Comparison of ENCODE assay signal across 17 cellular contexts in genomic region chr18:5661179-5661578, GRCh38.
A peak's percentile ranks its signal among the peaks of the same experiment; 100 is the strongest.
DNase-seq lines count a peak whose midpoint lies in the region; FAIRE-seq and TF ChIP-seq lines count a peak whose summit lies in the region.
"Had no signal": no experiment of that assay in that cellular context is flagged by ENCODE, and none has a peak within 500 bp of the region (broad histone marks: within the 10 kb centered on the region; RNA-seq: fewer than 3 reads in every experiment).

No MANE protein-coding gene starts in this region.

- no CpG with 5 or more reads among the region's 1 CpG for WGBS in mesendoderm (ENCODE audit: extremely low coverage, insufficient coverage, low lambda C conversion rate)
- WGBS in trophoblast cell (ENCODE audit: extremely low coverage, insufficient coverage, insufficient read length) = no CpG with 5 or more reads among the region's 1 CpG

- no peaks in the 10 kb centered on the region for H3K36me3 Mint-ChIP-seq in astrocyte (ENCODE audit: low read depth, unreplicated experiment)
- H3K36me3 Mint-ChIP-seq: CD4-positive, alpha-beta memory T cell had no signal

- H2AK5ac ChIP-seq in mesendoderm (ENCODE audit: low read length) (no peak overlapping the region), trophoblast cell (ENCODE audit: low read length) (no peak overlapping the region)

- H3K36me3 ChIP-seq in astrocyte (ENCODE audit: insufficient read depth, low read length) (no peaks in the 10 kb centered on the region), mesendoderm (ENCODE audit: control insufficient read depth, insufficient read depth, low read length) (no peaks in the 10 kb centered on the region), trophoblast cell (ENCODE audit: control insufficient read depth in 1 of 2, insufficient read depth in 2 of 2, low read length in 2 of 2) (no peaks in the 10 kb centered on the region), uterus (no peaks in the 10 kb centered on the region), vagina (no peaks in the 10 kb centered on the region)
- H3K36me3 ChIP-seq: HAP-1 had no signal

- H3K56ac ChIP-seq in mesendoderm (ENCODE audit: low read length) = no peak overlapping the region

- H3K4me3 ChIP-seq in astrocyte (ENCODE audit: insufficient read depth, low read depth, low read length) (no peak overlapping the region), mesendoderm (ENCODE audit: low read length) (no peak overlapping the region), trophoblast cell (ENCODE audit: low read depth, low read length) (no peak overlapping the region), uterus (no peak overlapping the region), vagina (no peak overlapping the region)
- H3K4me3 ChIP-seq: HAP-1 had no signal

- TF ChIP-seq CTCF in astrocyte (IDR thresholded peaks at IDR 0.05; ENCODE audit: insufficient read depth, low read depth, low read length) = no peak
- no peak for TF ChIP-seq CTCF in uterus (IDR thresholded peaks at IDR 0.05)
- no peak for TF ChIP-seq CTCF in vagina (IDR thresholded peaks at IDR 0.05)

- no peaks in the 10 kb centered on the region for H3K9me3 Mint-ChIP-seq in astrocyte (ENCODE audit: unreplicated experiment)

- no peak overlapping the region for H2BK120ac ChIP-seq in mesendoderm (ENCODE audit: low read depth, low read length)
- H2BK120ac ChIP-seq in trophoblast cell (ENCODE audit: insufficient read depth, low read length, poor library complexity) = no peak overlapping the region

- no peak for FAIRE-seq in astrocyte (lab: Jason Lieb, UNC)
- FAIRE-seq: G401.6, GM12892, H54 had no signal

- H3K18ac ChIP-seq in mesendoderm (ENCODE audit: low read length) = no peak overlapping the region
- no peak overlapping the region for H3K18ac ChIP-seq in trophoblast cell (ENCODE audit: low read length)

- H3K9me3 ChIP-seq in astrocyte (ENCODE audit: insufficient read depth, low read depth, low read length) (no peaks in the 10 kb centered on the region), trophoblast cell (ENCODE audit: insufficient read depth, low read depth, low read length) (no peaks in the 10 kb centered on the region), uterus (no peaks in the 10 kb centered on the region), vagina (no peaks in the 10 kb centered on the region)
- H3K9me3 ChIP-seq: HAP-1 had no signal

- no peak overlapping the region for H3K4me3 Mint-ChIP-seq in astrocyte (ENCODE audit: unreplicated experiment)
- H3K4me3 Mint-ChIP-seq: CD4-positive, alpha-beta memory T cell; HFFc6 had no signal

- no peak overlapping the region for H4K8ac ChIP-seq in mesendoderm (ENCODE audit: low read depth, low read length)
- no peak overlapping the region for H4K8ac ChIP-seq in trophoblast cell (ENCODE audit: low read depth, low read length)

- H3K9ac ChIP-seq in astrocyte (ENCODE audit: low read length) (no peak overlapping the region), mesendoderm (ENCODE audit: low read length) (no peak overlapping the region), trophoblast cell (ENCODE audit: low read length) (no peak overlapping the region)

- H4K91ac ChIP-seq in trophoblast cell (ENCODE audit: low read depth, low read length) = no peak overlapping the region

- H3K79me1 ChIP-seq in mesendoderm (ENCODE audit: low read length) = no peaks in the 10 kb centered on the region
- peaks cover 7% of the 10 kb centered on the region for H3K79me1 ChIP-seq in trophoblast cell (ENCODE audit: low read length)

- H3K23ac ChIP-seq in mesendoderm (ENCODE audit: low read length) (no peak overlapping the region), trophoblast cell (ENCODE audit: low read length) (no peak overlapping the region)

- peak; percentile 41 for DNase-seq in astrocyte (ENCODE audit: low read depth)
- peak; percentile 11 for DNase-seq in astrocyte of the hippocampus (ENCODE audit: low read depth, low spot score)
- peak; percentile 4 for DNase-seq in mesendoderm
- peak in 1 of 2 donors; percentile 35 for DNase-seq in trophoblast cell
- no peak for DNase-seq in uterus
- no peak for DNase-seq in vagina (ENCODE audit: extremely low spot score in 2 of 2)
- DNase-seq: C1 segment of cervical spinal cord; CD4-positive, alpha-beta memory T cell; COR-L47; DMS153; DND-41; GOT3; HFFc6 had no signal

- H2BK12ac ChIP-seq in trophoblast cell (ENCODE audit: low read length) = no peak overlapping the region

- no peak overlapping the region for H4K5ac ChIP-seq in mesendoderm (ENCODE audit: low read length)

- peaks cover 2% of the 10 kb centered on the region for H3K4me1 Mint-ChIP-seq in astrocyte (ENCODE audit: low read depth, unreplicated experiment)
- H3K4me1 Mint-ChIP-seq: CD4-positive, alpha-beta memory T cell had no signal

- no peak overlapping the region for H3K27ac ChIP-seq in astrocyte (ENCODE audit: low read depth, low read length)
- no peak overlapping the region for H3K27ac ChIP-seq in mesendoderm (ENCODE audit: low read depth, low read length)
- peak overlapping the region; percentile 80 for H3K27ac ChIP-seq in trophoblast cell (ENCODE audit: low read depth, low read length)
- H3K27ac ChIP-seq in uterus = no peak overlapping the region
- no peak overlapping the region for H3K27ac ChIP-seq in vagina

- H3K79me2 ChIP-seq in astrocyte (ENCODE audit: insufficient read depth, low read length) = no peaks in the 10 kb centered on the region
- H3K79me2 ChIP-seq in mesendoderm (ENCODE audit: control insufficient read depth, insufficient read depth, low read length) = no peaks in the 10 kb centered on the region
- no peaks in the 10 kb centered on the region for H3K79me2 ChIP-seq in trophoblast cell (ENCODE audit: control insufficient read depth, insufficient read depth, low read length, poor library complexity)

- intact Hi-C loops in uterus (cut with DNase I; ENCODE audit: low total_unique reads) = no loop called here
- intact Hi-C loops in vagina (cut with DNase I) = no loop called here

- TF ChIP-seq POLR2A in uterus (IDR thresholded peaks at IDR 0.05) (no peak), vagina (IDR thresholded peaks at IDR 0.05) (no peak)

- H3K27ac Mint-ChIP-seq in astrocyte (ENCODE audit: unreplicated experiment) = no peak overlapping the region
- H3K27ac Mint-ChIP-seq: CD4-positive, alpha-beta memory T cell; HFFc6 had no signal

- no peak overlapping the region for H3K4ac ChIP-seq in mesendoderm (ENCODE audit: low read depth, low read length)
- no peak overlapping the region for H3K4ac ChIP-seq in trophoblast cell (ENCODE audit: low read depth, low read length)

- no peak overlapping the region for H2BK15ac ChIP-seq in mesendoderm (replicated peaks; ENCODE audit: low read depth)

- H2AFZ ChIP-seq in astrocyte (ENCODE audit: low read depth, low read length) = no peak overlapping the region
- H2AFZ ChIP-seq in trophoblast cell (ENCODE audit: insufficient read depth, low read length, poor library complexity) = no peak overlapping the region

- H3K27me3 ChIP-seq in astrocyte (ENCODE audit: insufficient read depth, low read length) (no peaks in the 10 kb centered on the region), mesendoderm (ENCODE audit: insufficient read depth, low read length, poor library complexity) (no peaks in the 10 kb centered on the region), trophoblast cell (ENCODE audit: insufficient read depth, low read length) (no peaks in the 10 kb centered on the region), uterus (no peaks in the 10 kb centered on the region), vagina (no peaks in the 10 kb centered on the region)

- no peak overlapping the region for H4K12ac ChIP-seq in trophoblast cell (ENCODE audit: low read depth, low read length)

- H3K4me1 ChIP-seq in astrocyte (ENCODE audit: insufficient read depth, low read length) (no peaks in the 10 kb centered on the region), mesendoderm (ENCODE audit: control insufficient read depth, low read depth, low read length) (no peaks in the 10 kb centered on the region), trophoblast cell (ENCODE audit: control insufficient read depth in 1 of 2, insufficient read depth in 2 of 2, low read length in 2 of 2) (peaks cover 2 to 4% of the 10 kb centered on the region in 2 experiments), uterus (no peaks in the 10 kb centered on the region), vagina (no peaks in the 10 kb centered on the region)
- H3K4me1 ChIP-seq: HAP-1 had no signal

- peaks cover 3% of the 10 kb centered on the region for H3K27me3 Mint-ChIP-seq in astrocyte (ENCODE audit: low read depth, unreplicated experiment)

- H2BK5ac ChIP-seq in mesendoderm (ENCODE audit: low read length) = no peak overlapping the region
- H2BK5ac ChIP-seq in trophoblast cell (ENCODE audit: low read depth, low read length, poor library complexity) = no peak overlapping the region

- H3K4me2 ChIP-seq in astrocyte (ENCODE audit: low read length) (no peak overlapping the region), mesendoderm (ENCODE audit: low read length) (no peak overlapping the region), trophoblast cell (ENCODE audit: low read length) (no peak overlapping the region)

- no peaks in the 10 kb centered on the region for H4K20me1 ChIP-seq in astrocyte (ENCODE audit: insufficient read depth, low read length)

- H3K14ac ChIP-seq in trophoblast cell (ENCODE audit: low read length) = no peak overlapping the region

Comparison
In these comparisons a context has a peak if more than half of its experiments do, and no peak if none do; other contexts are left out.
1. DNase-seq: peak in astrocyte (single experiment), astrocyte of the hippocampus (single experiment) and mesendoderm (single experiment); none in uterus (0 of 2) and vagina (0 of 2).